ENCODE assay signal across 1 cellular context in the genomic region with DNA sequence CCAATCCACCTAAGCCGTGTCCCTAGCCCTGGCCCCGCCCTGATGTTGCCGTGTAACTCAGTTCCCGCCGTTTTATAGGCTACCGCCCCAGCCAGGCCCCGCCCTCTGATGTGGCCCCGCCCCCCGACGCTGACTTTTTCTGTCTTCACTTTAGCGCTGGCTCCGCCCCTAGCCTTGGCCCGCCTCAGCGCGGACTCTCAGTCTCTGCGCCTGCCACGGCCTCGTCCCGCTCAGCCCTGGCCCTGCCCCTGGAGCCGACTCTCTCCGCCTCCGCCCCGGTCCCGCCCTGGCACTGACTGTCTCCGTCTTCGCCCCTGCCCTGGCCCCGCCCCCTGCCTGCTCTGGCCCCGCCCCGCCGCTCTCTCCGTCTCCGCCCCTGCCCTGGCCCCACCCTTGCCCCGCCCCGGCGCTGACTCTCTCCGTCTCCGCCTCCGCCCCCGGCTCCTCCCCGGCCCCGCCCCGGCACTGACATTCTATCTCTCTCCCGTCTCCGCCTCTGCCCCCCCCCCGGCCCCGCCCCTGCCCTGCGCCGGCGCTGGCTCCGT.
TF ChIP-seq lines count a peak whose summit lies in the region.

No MANE protein-coding gene starts in this region.

TF ChIP-seq in GM23338, 12 proteins besides CTCF, POLR2A, EP300 and RAD21:
- TF ChIP-seq ZNF331 (CRISPR knock-in tag; IDR thresholded peaks at IDR 0.05; ENCODE audit: low read depth) (no peak), STAT1 (IDR thresholded peaks at IDR 0.05; ENCODE audit: unreplicated experiment) (no peak), EZH2 (IDR thresholded peaks at IDR 0.05; ENCODE audit: low read depth, unreplicated experiment) (no peak), NANOG (IDR thresholded peaks at IDR 0.05; ENCODE audit: borderline replicate concordance) (no peak), ETS1 (IDR thresholded peaks at IDR 0.05) (no peak), POLR2AphosphoS5 (IDR thresholded peaks at IDR 0.05; ENCODE audit: low read depth) (no peak), JUNB (IDR thresholded peaks at IDR 0.05; ENCODE audit: unreplicated experiment) (no peak), ZNF462 (CRISPR knock-in tag; IDR thresholded peaks at IDR 0.05) (no peak), ZNF114 (CRISPR knock-in tag; IDR thresholded peaks at IDR 0.05) (no peak), CREB1 (CRISPR knock-in tag; IDR thresholded peaks at IDR 0.05; ENCODE audit: low read depth) (no peak), EZH2phosphoT487 (IDR thresholded peaks at IDR 0.05; ENCODE audit: unreplicated experiment) (no peak)
- TF ChIP-seq, protein P1, sequence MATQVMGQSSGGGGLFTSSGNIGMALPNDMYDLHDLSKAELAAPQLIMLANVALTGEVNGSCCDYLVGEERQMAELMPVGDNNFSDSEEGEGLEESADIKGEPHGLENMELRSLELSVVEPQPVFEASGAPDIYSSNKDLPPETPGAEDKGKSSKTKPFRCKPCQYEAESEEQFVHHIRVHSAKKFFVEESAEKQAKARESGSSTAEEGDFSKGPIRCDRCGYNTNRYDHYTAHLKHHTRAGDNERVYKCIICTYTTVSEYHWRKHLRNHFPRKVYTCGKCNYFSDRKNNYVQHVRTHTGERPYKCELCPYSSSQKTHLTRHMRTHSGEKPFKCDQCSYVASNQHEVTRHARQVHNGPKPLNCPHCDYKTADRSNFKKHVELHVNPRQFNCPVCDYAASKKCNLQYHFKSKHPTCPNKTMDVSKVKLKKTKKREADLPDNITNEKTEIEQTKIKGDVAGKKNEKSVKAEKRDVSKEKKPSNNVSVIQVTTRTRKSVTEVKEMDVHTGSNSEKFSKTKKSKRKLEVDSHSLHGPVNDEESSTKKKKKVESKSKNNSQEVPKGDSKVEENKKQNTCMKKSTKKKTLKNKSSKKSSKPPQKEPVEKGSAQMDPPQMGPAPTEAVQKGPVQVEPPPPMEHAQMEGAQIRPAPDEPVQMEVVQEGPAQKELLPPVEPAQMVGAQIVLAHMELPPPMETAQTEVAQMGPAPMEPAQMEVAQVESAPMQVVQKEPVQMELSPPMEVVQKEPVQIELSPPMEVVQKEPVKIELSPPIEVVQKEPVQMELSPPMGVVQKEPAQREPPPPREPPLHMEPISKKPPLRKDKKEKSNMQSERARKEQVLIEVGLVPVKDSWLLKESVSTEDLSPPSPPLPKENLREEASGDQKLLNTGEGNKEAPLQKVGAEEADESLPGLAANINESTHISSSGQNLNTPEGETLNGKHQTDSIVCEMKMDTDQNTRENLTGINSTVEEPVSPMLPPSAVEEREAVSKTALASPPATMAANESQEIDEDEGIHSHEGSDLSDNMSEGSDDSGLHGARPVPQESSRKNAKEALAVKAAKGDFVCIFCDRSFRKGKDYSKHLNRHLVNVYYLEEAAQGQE (IDR thresholded peaks at IDR 0.05; ENCODE audit: unreplicated experiment) = no peak
TF ChIP-seq in GM23338: peak in this region for 0.
